ENCODE assay signal across 1 cellular context in genomic region chr9:124792976-124793594, GRCh38.
A peak's percentile ranks its signal among the peaks of the same experiment; 100 is the strongest.
TF ChIP-seq lines count a peak whose summit lies in the region.

No MANE protein-coding gene starts in this region.

TF ChIP-seq in K562, 482 proteins besides CTCF, POLR2A, EP300 and RAD21 (continued from another document):
- TF ChIP-seq TAF15 (IDR thresholded peaks at IDR 0.05; ENCODE audit: low read depth, low read length) (no peak), HBP1 (CRISPR knock-in tag; IDR thresholded peaks at IDR 0.05) (no peak), TBP (optimal IDR thresholded peaks at IDR 0.05; ENCODE audit: low read depth, low read length) (no peak), SAFB (IDR thresholded peaks at IDR 0.05; ENCODE audit: borderline replicate concordance, low read depth, low read length) (no peak), TCFL5 (CRISPR knock-in tag; conservative IDR thresholded peaks at IDR 0.05) (no peak), BRD9 (IDR thresholded peaks at IDR 0.05; ENCODE audit: low read depth, partially characterized antibody) (no peak), EGR1 (conservative IDR thresholded peaks at IDR 0.05) (peak; percentile 30; the same call in 1 of the 2 replicates), PTRF (tag; IDR thresholded peaks at IDR 0.05) (no peak), TRIM28 (IDR thresholded peaks at IDR 0.05) (no peak), HNRNPK (IDR thresholded peaks at IDR 0.05; ENCODE audit: low read depth, low read length, poor library complexity, severe bottlenecking) (no peak), CC2D1A (IDR thresholded peaks at IDR 0.05) (no peak), ZNF644 (tag; IDR thresholded peaks at IDR 0.05; ENCODE audit: low read depth) (no peak), PPARD (CRISPR knock-in tag; IDR thresholded peaks at IDR 0.05) (no peak)
TF ChIP-seq in K562: peak in this region for 3.
